Comparison of ENCODE assay signal across 21 cellular contexts in the genomic region with DNA sequence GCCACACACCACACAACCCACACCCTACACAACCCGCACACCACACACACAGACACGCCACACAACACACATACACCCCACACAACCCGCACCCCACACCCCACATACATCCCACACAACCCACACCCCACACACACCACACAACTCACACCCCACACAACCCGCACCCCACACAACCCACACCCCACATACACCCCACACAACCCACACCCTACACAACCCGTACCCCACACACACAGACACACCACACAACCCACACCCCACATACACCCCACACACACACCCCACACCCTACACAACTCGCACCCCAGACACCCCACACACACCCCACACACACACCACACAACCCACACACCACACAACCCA.
DNase-seq lines count a peak whose midpoint lies in the region; ATAC-seq and TF ChIP-seq lines count a peak whose summit lies in the region.
"Had no signal": no experiment of that assay in that cellular context is flagged by ENCODE, and none has a peak within 500 bp of the region (broad histone marks: within the 10 kb centered on the region; RNA-seq: fewer than 3 reads in every experiment).

No MANE protein-coding gene starts in this region.

- no peaks in the 10 kb centered on the region for H3K9me2 ChIP-seq in SK-N-SH

- no peaks in the 10 kb centered on the region for H3K79me2 ChIP-seq in SK-N-SH (ENCODE audit: insufficient read depth)

- peaks cover 8% of the 10 kb centered on the region for H3K27me3 Mint-ChIP-seq in activated naive CD8-positive, alpha-beta T cell
- H3K27me3 Mint-ChIP-seq in activated naive CD8-positive, alpha-beta T cell treated with anti-CD3 and anti-CD28 coated beads, Interleukin-2, amount 50 U/mL, for 24 hours: peaks cover 19% of the 10 kb centered on the region
- H3K27me3 Mint-ChIP-seq in T-cell (peaks cover 0 to 14% of the 10 kb centered on the region in 2 donors), naive B cell (peaks cover 10 to 23% (median 14%) of the 10 kb centered on the region in 3 donors)
- H3K27me3 Mint-ChIP-seq in stimulated activated naive CD8-positive, alpha-beta T cell treated with anti-CD3 and anti-CD28 coated beads, Interleukin-15, amount 100 ng/mL, for 72 hours: peaks cover 37% of the 10 kb centered on the region

- 42% methylated on average over 5 of the region's 6 CpGs for WGBS in SK-N-SH (ENCODE audit: low lambda C conversion rate)

- ATAC-seq in activated naive CD8-positive, alpha-beta T cell treated with anti-CD3 and anti-CD28 coated beads, Interleukin-2, amount 50 U/mL, for 24 hours: no peak
- ATAC-seq in T-cell (replicated peaks in 1 of 4): no peak
- ATAC-seq in naive B cell (ENCODE audit: low read depth in 2 of 2): no peak
- ATAC-seq in stimulated activated naive CD8-positive, alpha-beta T cell treated with anti-CD3 and anti-CD28 coated beads, Interleukin-15, amount 100 ng/mL, for 72 hours: peak; percentile 55
- ATAC-seq: left ventricle myocardium superior had no signal

- H3K9ac ChIP-seq in SK-N-SH: no peak overlapping the region

- H3K4me3 ChIP-seq in SK-N-SH (ENCODE audit: low read depth in 2 of 2, low read length in 1 of 2): no peak overlapping the region
- H3K4me3 ChIP-seq: ascending aorta, mucosa of descending colon, spleen, upper lobe of left lung had no signal

- H3K9me3 ChIP-seq in SK-N-SH: no peaks in the 10 kb centered on the region
- H3K9me3 ChIP-seq: ascending aorta, mucosa of descending colon, spleen, upper lobe of left lung had no signal

- H3F3A ChIP-seq in SK-N-SH (replicated peaks; ENCODE audit: insufficient read depth): peaks cover 6% of the 10 kb centered on the region

- no peaks in the 10 kb centered on the region for H3K36me3 ChIP-seq in SK-N-SH (replicated peaks in 1 of 2; ENCODE audit: control insufficient read depth in 1 of 2, insufficient read depth in 2 of 2, low read length in 1 of 2)
- H3K36me3 ChIP-seq: ascending aorta, spleen, upper lobe of left lung, WERI-Rb-1 had no signal

- H3K4me1 ChIP-seq in SK-N-SH (ENCODE audit: control insufficient read depth in 1 of 2, insufficient read depth in 2 of 2, low read depth in 1 of 2, low read length in 1 of 2): no peaks in the 10 kb centered on the region
- H3K4me1 ChIP-seq: ascending aorta, foreskin keratinocyte had no signal

- TF ChIP-seq RAD21 in SK-N-SH (IDR thresholded peaks at IDR 0.05; ENCODE audit: low read length): no peak

- POLR2A ChIA-PET in T-cell (lab: Charles Lee) (no interaction called here), SK-N-SH (lab: Yijun Ruan, JAX) (no interaction called here)

- no peaks in the 10 kb centered on the region for H4K20me1 ChIP-seq in SK-N-SH (ENCODE audit: insufficient read depth)

- no peaks in the 10 kb centered on the region for H3K9me3 Mint-ChIP-seq in activated naive CD8-positive, alpha-beta T cell (ENCODE audit: low read depth)
- H3K9me3 Mint-ChIP-seq in activated naive CD8-positive, alpha-beta T cell treated with anti-CD3 and anti-CD28 coated beads, Interleukin-2, amount 50 U/mL, for 24 hours: no peaks in the 10 kb centered on the region
- no peaks in the 10 kb centered on the region for H3K9me3 Mint-ChIP-seq in T-cell
- H3K9me3 Mint-ChIP-seq in naive B cell: peaks cover 0 to 7% (median 1%) of the 10 kb centered on the region in 7 donors
- no peaks in the 10 kb centered on the region for H3K9me3 Mint-ChIP-seq in stimulated activated naive CD8-positive, alpha-beta T cell treated with anti-CD3 and anti-CD28 coated beads, Interleukin-15, amount 100 ng/mL, for 72 hours
- H3K9me3 Mint-ChIP-seq: activated CD4-positive, alpha-beta memory T cell treated with anti-CD3 and anti-CD28 coated beads for 36 hours had no signal

- H3K36me3 Mint-ChIP-seq in activated naive CD8-positive, alpha-beta T cell: no peaks in the 10 kb centered on the region
- no peaks in the 10 kb centered on the region for H3K36me3 Mint-ChIP-seq in activated naive CD8-positive, alpha-beta T cell treated with anti-CD3 and anti-CD28 coated beads, Interleukin-2, amount 50 U/mL, for 24 hours (ENCODE audit: low read depth)
- H3K36me3 Mint-ChIP-seq in T-cell (no peaks in the 10 kb centered on the region), naive B cell (peaks cover 0 to 8% of the 10 kb centered on the region in 2 donors)
- H3K36me3 Mint-ChIP-seq: activated CD4-positive, alpha-beta memory T cell treated with anti-CD3 and anti-CD28 coated beads for 36 hours had no signal

- H3K27ac Mint-ChIP-seq in activated naive CD8-positive, alpha-beta T cell: no peak overlapping the region
- H3K27ac Mint-ChIP-seq in activated naive CD8-positive, alpha-beta T cell treated with anti-CD3 and anti-CD28 coated beads, Interleukin-2, amount 50 U/mL, for 24 hours: no peak overlapping the region
- H3K27ac Mint-ChIP-seq in T-cell (peak overlapping the region; percentile 81 to 87), naive B cell (peak overlapping the region in 3 of 6 donors; percentile 9 to 91 (median 47))
- H3K27ac Mint-ChIP-seq in stimulated activated naive CD8-positive, alpha-beta T cell treated with anti-CD3 and anti-CD28 coated beads, Interleukin-15, amount 100 ng/mL, for 72 hours: no peak overlapping the region
- H3K27ac Mint-ChIP-seq: activated CD4-positive, alpha-beta memory T cell treated with anti-CD3 and anti-CD28 coated beads for 36 hours had no signal

- CTCF ChIA-PET in T-cell (lab: Charles Lee): interaction anchor here in 1 of 2 donors (1.0 kb wide), 1 partner anchor 69 kb away, joined by 5 read pairs; no protein-coding TSS in a partner anchor
- CTCF ChIA-PET in SK-N-SH (lab: Yijun Ruan, JAX): no interaction called here

- H3K4me3 Mint-ChIP-seq in activated naive CD8-positive, alpha-beta T cell: peak overlapping the region; percentile 1
- H3K4me3 Mint-ChIP-seq in activated naive CD8-positive, alpha-beta T cell treated with anti-CD3 and anti-CD28 coated beads, Interleukin-2, amount 50 U/mL, for 24 hours: no peak overlapping the region
- H3K4me3 Mint-ChIP-seq in T-cell (peak overlapping the region in 2 of 3 donors; percentile 14 to 75), naive B cell (peak overlapping the region in 7 of 8 donors; percentile 58 to 84 (median 71))
- H3K4me3 Mint-ChIP-seq in stimulated activated naive CD8-positive, alpha-beta T cell treated with anti-CD3 and anti-CD28 coated beads, Interleukin-15, amount 100 ng/mL, for 72 hours: peak overlapping the region in 1 of 2 donors; percentile 35
- H3K4me3 Mint-ChIP-seq: activated CD4-positive, alpha-beta memory T cell treated with anti-CD3 and anti-CD28 coated beads for 36 hours had no signal

- no peak overlapping the region for H3K4me2 ChIP-seq in SK-N-SH

- peaks cover 8% of the 10 kb centered on the region for H3K4me1 Mint-ChIP-seq in activated naive CD8-positive, alpha-beta T cell (ENCODE audit: low read depth)
- H3K4me1 Mint-ChIP-seq in activated naive CD8-positive, alpha-beta T cell treated with anti-CD3 and anti-CD28 coated beads, Interleukin-2, amount 50 U/mL, for 24 hours: peaks cover 5% of the 10 kb centered on the region
- H3K4me1 Mint-ChIP-seq in T-cell (peaks cover 10 to 15% (median 10%) of the 10 kb centered on the region in 3 donors), naive B cell (peaks cover 14 to 22% (median 14%) of the 10 kb centered on the region in 3 donors)
- H3K4me1 Mint-ChIP-seq in stimulated activated naive CD8-positive, alpha-beta T cell treated with anti-CD3 and anti-CD28 coated beads, Interleukin-15, amount 100 ng/mL, for 72 hours: peaks cover 14% of the 10 kb centered on the region

- no peak for TF ChIP-seq CTCF in SK-N-SH (IDR thresholded peaks at IDR 0.05)

- no peak overlapping the region for H2AFZ ChIP-seq in SK-N-SH (ENCODE audit: low read depth)

- H3K27me3 ChIP-seq in SK-N-SH (ENCODE audit: insufficient read depth): peaks cover 30% of the 10 kb centered on the region

- no peak for DNase-seq in activated naive CD8-positive, alpha-beta T cell treated with anti-CD3 and anti-CD28 coated beads, Interleukin-2, amount 50 U/mL, for 24 hours
- DNase-seq in T-cell (no peak), naive B cell (no peak), SK-N-SH (no peak), NK-92 (lab: John Stamatoyannopoulos, UW; ENCODE audit: unreplicated experiment) (no peak)
- DNase-seq in stimulated activated naive CD8-positive, alpha-beta T cell treated with anti-CD3 and anti-CD28 coated beads, Interleukin-15, amount 100 ng/mL, for 72 hours: no peak
- DNase-seq in activated CD8-positive, alpha-beta memory T cell treated with anti-CD3 and anti-CD28 coated beads for 24 hours: no peak
- DNase-seq: hippocampal formation, NCI-H2029 treated with DMSO at 0.1 percent for 48 hours, NCI-H82, nucleus accumbens, upper lobe of left lung, WERI-Rb-1 had no signal

- TF ChIP-seq EP300 in SK-N-SH (IDR thresholded peaks at IDR 0.05; ENCODE audit: borderline replicate concordance in 1 of 2, low read depth in 1 of 2, low read length in 1 of 2): no peak

- no peak overlapping the region for H3K27ac ChIP-seq in SK-N-SH (ENCODE audit: low read depth in 2 of 2, low read length in 1 of 2)
- H3K27ac ChIP-seq: ascending aorta, foreskin keratinocyte, HL-60, upper lobe of left lung, WERI-Rb-1 had no signal

TF ChIP-seq in SK-N-SH, 30 proteins besides CTCF, POLR2A, EP300 and RAD21:
- no peak for TF ChIP-seq YY1 (IDR thresholded peaks at IDR 0.05; ENCODE audit: low read depth)
- TF ChIP-seq, protein P1, sequence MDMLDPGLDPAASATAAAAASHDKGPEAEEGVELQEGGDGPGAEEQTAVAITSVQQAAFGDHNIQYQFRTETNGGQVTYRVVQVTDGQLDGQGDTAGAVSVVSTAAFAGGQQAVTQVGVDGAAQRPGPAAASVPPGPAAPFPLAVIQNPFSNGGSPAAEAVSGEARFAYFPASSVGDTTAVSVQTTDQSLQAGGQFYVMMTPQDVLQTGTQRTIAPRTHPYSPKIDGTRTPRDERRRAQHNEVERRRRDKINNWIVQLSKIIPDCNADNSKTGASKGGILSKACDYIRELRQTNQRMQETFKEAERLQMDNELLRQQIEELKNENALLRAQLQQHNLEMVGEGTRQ (IDR thresholded peaks at IDR 0.05; ENCODE audit: borderline replicate concordance, low read depth, low read length): no peak
- no peak for TF ChIP-seq MXI1 (IDR thresholded peaks at IDR 0.05; ENCODE audit: low read depth, low read length)
- no peak for TF ChIP-seq MEF2A (IDR thresholded peaks at IDR 0.05; ENCODE audit: borderline replicate concordance, low read depth)

Comparison
In these comparisons a context has a peak if more than half of its experiments do, and no peak if none do; other contexts are left out.
1. H3K27ac Mint-ChIP-seq: peak in T-cell (2 of 2); none in activated naive CD8-positive, alpha-beta T cell (single experiment), activated naive CD8-positive, alpha-beta T cell treated with anti-CD3 and anti-CD28 coated beads, Interleukin-2, amount 50 U/mL, for 24 hours (single experiment) and stimulated activated naive CD8-positive, alpha-beta T cell treated with anti-CD3 and anti-CD28 coated beads, Interleukin-15, amount 100 ng/mL, for 72 hours (0 of 2).